Comparison of ENCODE assay signal across 16 cellular contexts in genomic region chr17:79395545-79395944, GRCh38.
A peak's percentile ranks its signal among the peaks of the same experiment; 100 is the strongest.
DNase-seq lines count a peak whose midpoint lies in the region; TF ChIP-seq lines count a peak whose summit lies in the region.
"Had no signal": no experiment of that assay in that cellular context is flagged by ENCODE, and none has a peak within 500 bp of the region (broad histone marks: within the 10 kb centered on the region; RNA-seq: fewer than 3 reads in every experiment).

No MANE protein-coding gene starts in this region.

- H3K9me3 Mint-ChIP-seq in H9 = peaks cover 0 to 5% of the 10 kb centered on the region in 2 experiments; a peak in 1 of 5 replicates
- H3K9me3 Mint-ChIP-seq: CD4-positive, alpha-beta T cell; CD8-positive, alpha-beta T cell had no signal

- H3K4me1 Mint-ChIP-seq in H9 = peaks cover 3 to 11% of the 10 kb centered on the region in 2 experiments

- H2AK5ac ChIP-seq in H9 (ENCODE audit: insufficient read length, low read length) (no peak overlapping the region), neuronal stem cell (ENCODE audit: low read depth, low read length) (peak overlapping the region; percentile 40)

- H3T11ph ChIP-seq in H9 (ENCODE audit: low read length) = no peak overlapping the region

- H3K4me3 ChIP-seq in BLaER1 = no peak overlapping the region
- no peak overlapping the region for H3K4me3 ChIP-seq in neuronal stem cell (ENCODE audit: low read length in 2 of 2)
- H3K4me3 ChIP-seq: BLaER1 treated with 17β-estradiol and CSF1 and Interleukin-3, amounts not matched to agents 10 nM and 100 nM had no signal

- no peak for DNase-seq in H9
- DNase-seq in neuronal stem cell (ENCODE audit: low spot score) = no peak
- DNase-seq in NCI-H1105 treated with DMSO at 0.1 percent for 48 hours (lab: John Stamatoyannopoulos, UW) = no peak
- DNase-seq in NCI-H2171 treated with DMSO at 0.1 percent for 48 hours (lab: John Stamatoyannopoulos, UW) = no peak
- DNase-seq: 8988T; ACHN; BE2C; Caco-2; Calu3; CD4-positive, alpha-beta T cell; CD8-positive, alpha-beta T cell; DMS79 treated with DMSO at 0.1 percent for 48 hours; GF-D8 had no signal

- H4K8ac ChIP-seq in H9 (replicated peaks; ENCODE audit: insufficient read length, low read depth, low read length) (no peak overlapping the region), neuronal stem cell (ENCODE audit: low read depth, low read length) (no peak overlapping the region)

- no peak overlapping the region for H2BK15ac ChIP-seq in H9 (ENCODE audit: low read depth, low read length)
- H2BK15ac ChIP-seq in neuronal stem cell (ENCODE audit: low read length) = peak overlapping the region; percentile 62

- H4K91ac ChIP-seq in H9 (ENCODE audit: insufficient read length, low read depth, low read length) (no peak overlapping the region), neuronal stem cell (ENCODE audit: low read depth, low read length, poor library complexity) (no peak overlapping the region)

- no peak overlapping the region for H2BK12ac ChIP-seq in H9 (ENCODE audit: insufficient read length, low read depth, low read length)
- H2BK12ac ChIP-seq in neuronal stem cell (ENCODE audit: low read length) = no peak overlapping the region

- H2BK120ac ChIP-seq in H9 (ENCODE audit: low read depth, low read length, poor library complexity, severe bottlenecking) (no peak overlapping the region), neuronal stem cell (ENCODE audit: low read depth, low read length) (no peak overlapping the region)

- H2BK5ac ChIP-seq in H9 (ENCODE audit: insufficient read length, low read length) = no peak overlapping the region
- H2BK5ac ChIP-seq in neuronal stem cell (ENCODE audit: low read length) = peak overlapping the region; percentile 42

- H3K27ac Mint-ChIP-seq in H9 = no peak overlapping the region
- H3K27ac Mint-ChIP-seq: CD4-positive, alpha-beta T cell; CD8-positive, alpha-beta T cell had no signal

- H3K36me3 ChIP-seq in BLaER1 (no peaks in the 10 kb centered on the region), neuronal stem cell (replicated peaks in 1 of 2; ENCODE audit: control insufficient read depth in 2 of 2, insufficient read depth in 2 of 2, low read length in 2 of 2) (no peaks in the 10 kb centered on the region)
- H3K36me3 ChIP-seq: BE2C; BLaER1 treated with 17β-estradiol and CSF1 and Interleukin-3, amounts not matched to agents 10 nM and 100 nM had no signal

- H4K20me1 ChIP-seq in BLaER1 (peaks cover 14% of the 10 kb centered on the region; the same call in 1 of the 2 replicates), H9 (ENCODE audit: control insufficient read depth, insufficient read depth, insufficient read length) (no peaks in the 10 kb centered on the region)

- H3K9me3 ChIP-seq in BLaER1 (no peaks in the 10 kb centered on the region), H9 (ENCODE audit: control insufficient read depth, low read depth, low read length) (no peaks in the 10 kb centered on the region), neuronal stem cell (replicated peaks in 1 of 2; ENCODE audit: control insufficient read depth in 2 of 2, insufficient read depth in 1 of 2, low read depth in 1 of 2, low read length in 2 of 2) (peaks cover 0 to 4% of the 10 kb centered on the region in 2 donors)
- H3K9me3 ChIP-seq: BE2C; BLaER1 treated with 17β-estradiol and CSF1 and Interleukin-3, amounts not matched to agents 10 nM and 100 nM; Caco-2 had no signal

- no peaks in the 10 kb centered on the region for H3K79me2 ChIP-seq in H9 (ENCODE audit: insufficient read depth, low read length)

- H3K27me3 ChIP-seq in BLaER1 = peaks cover 42% of the 10 kb centered on the region
- H3K27me3 ChIP-seq in H9 (ENCODE audit: insufficient read depth, low read length) = peaks cover 4% of the 10 kb centered on the region; the same call in 1 of the 2 replicates
- H3K27me3 ChIP-seq in neuronal stem cell (ENCODE audit: control insufficient read depth in 3 of 3, insufficient read depth in 3 of 3, low read depth in 1 of 3, low read length in 3 of 3) = peaks cover 0 to 69% (median 15%) of the 10 kb centered on the region in 3 experiments

- H3K9ac ChIP-seq in BLaER1 (no peak overlapping the region), H9 (ENCODE audit: extremely low read depth, insufficient read length, low read length) (no peak overlapping the region), neuronal stem cell (ENCODE audit: low read depth, low read length, poor library complexity) (no peak overlapping the region)

- H3K27ac ChIP-seq in BLaER1 = no peak overlapping the region
- H3K27ac ChIP-seq in H9 (ENCODE audit: insufficient read length, low read depth, low read length) = no peak overlapping the region
- no peak overlapping the region for H3K27ac ChIP-seq in neuronal stem cell (replicated peaks; ENCODE audit: low read length)
- H3K27ac ChIP-seq: BLaER1 treated with 17β-estradiol and CSF1 and Interleukin-3, amounts not matched to agents 10 nM and 100 nM; C4-2B had no signal

- no peak overlapping the region for H3K56ac ChIP-seq in H9 (ENCODE audit: insufficient read length, low read depth, low read length)

- H3K4me2 ChIP-seq in BLaER1 (peak overlapping the region; percentile 29; the same call in 1 of the 2 replicates), H9 (ENCODE audit: insufficient read depth, insufficient read length, low read length) (no peak overlapping the region), neuronal stem cell (ENCODE audit: insufficient read depth, low read length, poor library complexity, severe bottlenecking) (no peak overlapping the region)

- peaks cover 73% of the 10 kb centered on the region for H3K27me3 Mint-ChIP-seq in H9 (ENCODE audit: low read depth)

- no peak overlapping the region for H4K5ac ChIP-seq in H9 (ENCODE audit: insufficient read length, low read depth, low read length)

- no CpG with 5 or more reads among the region's 13 CpGs for WGBS in H9 (ENCODE audit: extremely low coverage, insufficient read length, low lambda C conversion rate)
- no CpG with 5 or more reads among the region's 13 CpGs for WGBS in neuronal stem cell (ENCODE audit: extremely low coverage in 2 of 2, insufficient read length in 2 of 2, insufficient replicate concordance in 1 of 2), 2 donors

- H2BK20ac ChIP-seq in H9 (ENCODE audit: low read depth, low read length, poor library complexity, severe bottlenecking) = no peak overlapping the region

- H3K23ac ChIP-seq in H9 (ENCODE audit: insufficient read length, low read depth, low read length) = no peak overlapping the region
- H3K23ac ChIP-seq in neuronal stem cell (ENCODE audit: low read depth, low read length, poor library complexity) = peak overlapping the region; percentile 37

- H3K4ac ChIP-seq in H9 (ENCODE audit: low read depth, low read length) (no peak overlapping the region), neuronal stem cell (ENCODE audit: low read length) (no peak overlapping the region)

- H3K79me1 ChIP-seq in H9 (ENCODE audit: insufficient read depth, low read depth, low read length, poor library complexity, severe bottlenecking) (no peaks in the 10 kb centered on the region), neuronal stem cell (ENCODE audit: low read depth, low read length) (no peaks in the 10 kb centered on the region)

- H3K18ac ChIP-seq in H9 (ENCODE audit: insufficient read length, low read depth, low read length) (no peak overlapping the region), neuronal stem cell (ENCODE audit: low read length) (peak overlapping the region; percentile 15)

- H3K4me1 ChIP-seq in BLaER1 (peaks cover 34% of the 10 kb centered on the region), H9 (ENCODE audit: insufficient read depth, low read length) (no peaks in the 10 kb centered on the region; the same call in 1 of the 2 replicates), neuronal stem cell (ENCODE audit: control insufficient read depth in 2 of 2, insufficient read depth in 1 of 2, low read depth in 1 of 2, low read length in 2 of 2) (peaks cover 0 to 11% of the 10 kb centered on the region in 2 donors)
- H3K4me1 ChIP-seq: BE2C had no signal

- H3K4me3 Mint-ChIP-seq in H9 = no peak overlapping the region
- H3K4me3 Mint-ChIP-seq: CD4-positive, alpha-beta T cell; CD8-positive, alpha-beta T cell had no signal

- H3K36me3 Mint-ChIP-seq in H9 (ENCODE audit: insufficient read depth in 1 of 3, low read depth in 3 of 3) = no peaks in the 10 kb centered on the region; a peak in 1 of 7 replicates
- H3K36me3 Mint-ChIP-seq: CD8-positive, alpha-beta T cell had no signal

- H2AFZ ChIP-seq in H9 (ENCODE audit: low read length) (no peak overlapping the region), neuronal stem cell (ENCODE audit: low read length) (no peak overlapping the region)

- H3K14ac ChIP-seq in H9 (ENCODE audit: insufficient read depth, low read length) (0 out of 2 replicates have a peak overlapping the region, but pooled peaks have one; percentile 19), neuronal stem cell (ENCODE audit: low read length) (peak overlapping the region; percentile 51)

- no peak for TF ChIP-seq CTCF in H9 (conservative IDR thresholded peaks at IDR 0.05)

- H3K23me2 ChIP-seq in H9 (ENCODE audit: insufficient read length, low read depth, low read length, poor library complexity, severe bottlenecking) = peaks cover under 1% of the 10 kb centered on the region
